ENCODE assay signal across 8 cellular contexts in the genomic region with DNA sequence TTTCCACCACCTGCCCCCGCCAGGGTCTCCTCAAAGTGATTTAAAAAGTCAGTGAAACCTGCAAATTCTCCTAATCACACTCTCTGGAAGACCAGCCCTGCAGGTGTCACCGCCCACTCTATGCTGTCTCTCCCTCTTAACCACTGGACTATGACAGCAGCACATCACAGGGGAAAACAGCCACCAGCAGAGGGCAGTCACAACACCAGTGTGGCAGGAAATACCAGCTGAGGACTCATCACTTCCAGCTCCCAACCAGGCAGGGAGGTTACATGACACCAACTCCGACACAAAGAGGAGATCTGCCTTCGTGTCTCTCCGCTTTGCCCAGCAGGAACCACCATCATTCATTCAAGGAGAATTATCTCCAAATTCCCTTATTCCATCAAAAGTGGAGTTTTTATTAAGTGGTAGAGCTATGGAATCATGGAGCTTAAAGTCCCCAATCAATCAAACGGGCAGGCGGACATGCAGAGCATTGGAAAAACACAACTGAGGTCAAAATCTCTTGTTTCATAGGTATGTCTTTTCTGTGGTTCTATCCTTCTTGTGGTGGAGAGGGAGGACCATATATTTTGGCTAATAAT.
A peak's percentile ranks its signal among the peaks of the same experiment; 100 is the strongest.
DNase-seq lines count a peak whose midpoint lies in the region; ATAC-seq and TF ChIP-seq lines count a peak whose summit lies in the region.

No MANE protein-coding gene starts in this region.

- no peak overlapping the region for H4K5ac ChIP-seq in IMR-90 (ENCODE audit: low read depth, low read length)

- no peak overlapping the region for H3K9ac ChIP-seq in IMR-90 (ENCODE audit: low read depth, low read length)

- H3K4me3 ChIP-seq in IMR-90 (ENCODE audit: insufficient read depth, low read depth, low read length) (no peak overlapping the region), Peyer's patch (no peak overlapping the region), osteoblast (ENCODE audit: insufficient read depth, low read length) (no peak overlapping the region), thoracic aorta (no peak overlapping the region)

- H2AFZ ChIP-seq in IMR-90 (replicated peaks; ENCODE audit: low read length, poor library complexity), result peak overlapping the region; percentile 50
- H2AFZ ChIP-seq in osteoblast (ENCODE audit: low read length), result no peak overlapping the region

- no peak overlapping the region for H3K4me3 Mint-ChIP-seq in CD4-positive, alpha-beta T cell

- peaks cover 2% of the 10 kb centered on the region; the same call in 1 of the 2 replicates for H3K36me3 ChIP-seq in IMR-90 (ENCODE audit: control insufficient read depth, insufficient read depth, low read length)
- no peaks in the 10 kb centered on the region for H3K36me3 ChIP-seq in Peyer's patch
- no peaks in the 10 kb centered on the region for H3K36me3 ChIP-seq in osteoblast (ENCODE audit: insufficient read depth, low read length)
- no peaks in the 10 kb centered on the region for H3K36me3 ChIP-seq in thoracic aorta

- BruUV-seq in IMR-90 (replicated peaks; lab: Mats Ljungman, UMichigan), result no TSS peak

- dilution Hi-C loops in IMR-90 (cut with HindIII; ENCODE audit: low sequenced_read_pairs, unreplicated experiment), result no loop called here

- DNase-seq in CD4-positive, alpha-beta T cell, result peak; percentile 44 to 70 (median 50)
- peak; percentile 90 for DNase-seq in IMR-90
- DNase-seq in Peyer's patch, result peak; percentile 78 to 93 (median 88)
- peak; percentile 35 to 44 for DNase-seq in activated T-helper 1 cell treated with anti-CD3 and anti-CD28 coated beads, Interleukin-2, amount 50 U/mL, for 16 hours (ENCODE audit: low read depth in 1 of 2, low spot score in 1 of 2)
- DNase-seq in foreskin melanocyte, result peak; percentile 67
- peak; percentile 92 for DNase-seq in osteoblast (ENCODE audit: insufficient read length, low spot score, missing footprints)
- peak; percentile 60 for DNase-seq in thoracic aorta (ENCODE audit: low spot score)

- H2AK5ac ChIP-seq in IMR-90 (ENCODE audit: low read depth, low read length), result peak overlapping the region; percentile 32

- peak overlapping the region; percentile 14; the same call in 1 of the 2 replicates for H2BK20ac ChIP-seq in IMR-90 (ENCODE audit: low read depth, low read length)

- H2AK9ac ChIP-seq in IMR-90 (replicated peaks; ENCODE audit: low read depth, low read length, poor library complexity), result no peak overlapping the region

- H2BK120ac ChIP-seq in IMR-90 (ENCODE audit: low read depth, low read length), result peak overlapping the region; percentile 73

- no peaks in the 10 kb centered on the region for H4K20me1 ChIP-seq in IMR-90 (ENCODE audit: insufficient read depth, low read length)
- H4K20me1 ChIP-seq in osteoblast (ENCODE audit: insufficient read depth, low read length), result peaks cover 2% of the 10 kb centered on the region

- H2BK15ac ChIP-seq in IMR-90 (ENCODE audit: low read depth, low read length), result peak overlapping the region; percentile 55; the same call in 1 of the 3 replicates

- H2BK5ac ChIP-seq in IMR-90 (ENCODE audit: low read depth, low read length, poor library complexity, severe bottlenecking), result peak overlapping the region; percentile 28

- peak overlapping the region; percentile 28; the same call in 1 of the 2 replicates for H4K91ac ChIP-seq in IMR-90 (ENCODE audit: insufficient read depth, low read depth, low read length)

- H4K8ac ChIP-seq in IMR-90 (ENCODE audit: low read depth in 2 of 2, low read length in 2 of 2), result peak overlapping the region; percentile 20 to 52; a peak in 3 of 4 replicates

- peak; percentile 62 for TF ChIP-seq CTCF in CD4-positive, alpha-beta T cell (IDR thresholded peaks at IDR 0.05)
- peak; percentile 80 for TF ChIP-seq CTCF in IMR-90 (conservative IDR thresholded peaks at IDR 0.05; ENCODE audit: low read depth, low read length)
- TF ChIP-seq CTCF in Peyer's patch (IDR thresholded peaks at IDR 0.05), result peak; percentile 37 to 64 (median 54)
- TF ChIP-seq CTCF in osteoblast (IDR thresholded peaks at IDR 0.05; ENCODE audit: extremely low read depth, low read depth, low read length), result peak; percentile 89
- TF ChIP-seq CTCF in thoracic aorta (IDR thresholded peaks at IDR 0.05), result peak; percentile 57

- TF ChIP-seq RAD21 in IMR-90 (IDR thresholded peaks at IDR 0.05; ENCODE audit: low read length), result peak; percentile 57

- ATAC-seq in CD4-positive, alpha-beta T cell (ENCODE audit: poor library complexity), result peak; percentile 72
- ATAC-seq in GM21447 (IDR thresholded peaks at IDR 0.05; ENCODE audit: unreplicated experiment) (peak; percentile 69), IMR-90 (ENCODE audit: low read depth) (peak; percentile 93), thoracic aorta (ENCODE audit: insufficient number of reproducible peaks, low FRiP score, low read depth) (no peak)

- peak overlapping the region; percentile 66 for H3K4ac ChIP-seq in IMR-90 (ENCODE audit: low read depth, low read length)

- 50% methylated on average over 1 of the region's 7 CpGs; no CpG with 5 or more reads in 1 of the 2 experiments for WGBS in IMR-90 (ENCODE audit: extremely low coverage in 2 of 2, insufficient read length in 1 of 2), 2 experiments

- no peak overlapping the region for H3K18ac ChIP-seq in IMR-90 (ENCODE audit: low read depth, low read length)

- peak overlapping the region; percentile 30; the same call in 1 of the 2 replicates for H3K14ac ChIP-seq in IMR-90 (replicated peaks; ENCODE audit: low read depth, low read length)

- H3K4me1 ChIP-seq in IMR-90 (ENCODE audit: control insufficient read depth, insufficient read depth, low read length), result no peaks in the 10 kb centered on the region
- H3K4me1 ChIP-seq in Peyer's patch, result no peaks in the 10 kb centered on the region
- peaks cover 6% of the 10 kb centered on the region for H3K4me1 ChIP-seq in osteoblast (ENCODE audit: insufficient read depth, low read length)
- H3K4me1 ChIP-seq in thoracic aorta (ENCODE audit: control insufficient read depth in 1 of 2, low read depth in 2 of 2), result peaks cover 3 to 34% of the 10 kb centered on the region in 2 donors

- H3K9me3 Mint-ChIP-seq in CD4-positive, alpha-beta T cell, result no peaks in the 10 kb centered on the region

- H3K36me3 Mint-ChIP-seq in CD4-positive, alpha-beta T cell (ENCODE audit: low read depth), result no peaks in the 10 kb centered on the region

- intact Hi-C loops in CD4-positive, alpha-beta T cell (cut with DNase I, micrococcal nuclease), result loop anchor here (5.0 to 10.0 kb wide), 2 partner anchors 104 to 1146 kb away; partner anchors contain the start of gene UBE2K (in 1 of the 2)
- intact Hi-C loops in IMR-90 (cut with micrococcal nuclease), result no loop called here

- in situ Hi-C loops in IMR-90 (cut with MboI; ENCODE audit: low sequenced_read_pairs), result no loop called here

- no peaks in the 10 kb centered on the region for H3K27me3 ChIP-seq in CD4-positive, alpha-beta T cell (ENCODE audit: control insufficient read depth, insufficient read depth, low read length)
- H3K27me3 ChIP-seq in IMR-90 (ENCODE audit: control insufficient read depth, insufficient read depth, low read length), result no peaks in the 10 kb centered on the region
- no peaks in the 10 kb centered on the region for H3K27me3 ChIP-seq in Peyer's patch
- no peaks in the 10 kb centered on the region for H3K27me3 ChIP-seq in osteoblast (ENCODE audit: insufficient read depth, low read length)
- H3K27me3 ChIP-seq in thoracic aorta (replicated peaks; ENCODE audit: insufficient read depth), result no peaks in the 10 kb centered on the region

- CTCF ChIA-PET in CD4-positive, alpha-beta T cell (lab: Charles Lee), result interaction anchor here (0.6 to 1.4 kb wide), 4 partner anchors 10 to 32 kb away, joined by 3 to 7 read pairs (median 3); no protein-coding TSS in a partner anchor
- CTCF ChIA-PET in IMR-90 (lab: Yijun Ruan, JAX), result interaction anchor here (0.5 to 1.6 kb wide), 11 partner anchors 9 to 637 kb away, joined by 3 to 6 read pairs (median 3); no protein-coding TSS in a partner anchor

- H3K79me1 ChIP-seq in IMR-90 (ENCODE audit: low read depth in 1 of 2, low read length in 2 of 2), result peaks cover 0 to 7% of the 10 kb centered on the region in 2 experiments; a peak in 2 of 4 replicates

- H3K23ac ChIP-seq in IMR-90 (ENCODE audit: low read depth, low read length), result no peak overlapping the region

- H3K56ac ChIP-seq in IMR-90 (ENCODE audit: extremely low read depth, insufficient read depth, low read length), result no peak overlapping the region

- H3K27ac ChIP-seq in CD4-positive, alpha-beta T cell (ENCODE audit: low read depth, low read length), result no peak overlapping the region
- H3K27ac ChIP-seq in IMR-90 (ENCODE audit: insufficient read depth, low read length), result no peak overlapping the region
- H3K27ac ChIP-seq in Peyer's patch, result peak overlapping the region in 1 of 4 donors; percentile 6
- no peak overlapping the region for H3K27ac ChIP-seq in osteoblast (ENCODE audit: low read depth, low read length)
- H3K27ac ChIP-seq in thoracic aorta, result no peak overlapping the region

- no peak overlapping the region for H3K27ac Mint-ChIP-seq in CD4-positive, alpha-beta T cell

- TF ChIP-seq POLR2A in IMR-90 (IDR thresholded peaks at IDR 0.05; ENCODE audit: low read depth, low read length) (no peak), Peyer's patch (IDR thresholded peaks at IDR 0.05) (no peak)

- peaks cover 13% of the 10 kb centered on the region; the same call in 1 of the 2 replicates for H3K9me1 ChIP-seq in IMR-90 (ENCODE audit: insufficient read depth, low read length)

- H3K4me2 ChIP-seq in IMR-90 (ENCODE audit: low read depth, low read length) (peak overlapping the region; percentile 7; the same call in 1 of the 2 replicates), osteoblast (ENCODE audit: insufficient read depth, low read length) (peak overlapping the region; percentile 16)

- no peaks in the 10 kb centered on the region for H3K79me2 ChIP-seq in osteoblast (ENCODE audit: insufficient read depth, low read length)

- H3K9me3 ChIP-seq in CD4-positive, alpha-beta T cell (ENCODE audit: control insufficient read depth, low read length), result no peaks in the 10 kb centered on the region
- no peaks in the 10 kb centered on the region for H3K9me3 ChIP-seq in IMR-90 (ENCODE audit: control insufficient read depth, insufficient read depth, low read length)
- no peaks in the 10 kb centered on the region for H3K9me3 ChIP-seq in Peyer's patch
- H3K9me3 ChIP-seq in osteoblast (ENCODE audit: low read depth, low read length), result no peaks in the 10 kb centered on the region
- no peaks in the 10 kb centered on the region for H3K9me3 ChIP-seq in thoracic aorta

- H3K27me3 Mint-ChIP-seq in CD4-positive, alpha-beta T cell, result no peaks in the 10 kb centered on the region

- POLR2A ChIA-PET in CD4-positive, alpha-beta T cell (lab: Charles Lee), result no interaction called here
- POLR2A ChIA-PET in IMR-90 (lab: Charles Lee; ENCODE audit: unreplicated experiment), result no interaction called here

- H3K4me1 Mint-ChIP-seq in CD4-positive, alpha-beta T cell (ENCODE audit: low read depth), result no peaks in the 10 kb centered on the region

TF ChIP-seq in IMR-90, 13 proteins besides CTCF, POLR2A, EP300 and RAD21 (continues in another document):
- TF ChIP-seq NFE2L2 (IDR thresholded peaks at IDR 0.05; ENCODE audit: low read depth, low read length) (no peak), SMC3 (IDR thresholded peaks at IDR 0.05; ENCODE audit: low read depth, low read length) (peak; percentile 57), CHD1 (IDR thresholded peaks at IDR 0.05; ENCODE audit: low read depth, low read length) (no peak), RCOR1 (IDR thresholded peaks at IDR 0.05; ENCODE audit: insufficient replicate concordance, low read length) (no peak)

Comparison
In these comparisons a context has a peak if more than half of its experiments do, and no peak if none do; other contexts are left out.
1. DNase-seq: peak in every context shown above with its lines; median percentile 92 in osteoblast; 90 in IMR-90; 88 in Peyer's patch; 67 in foreskin melanocyte; 60 in thoracic aorta; 50 in CD4-positive, alpha-beta T cell; 40 in activated T-helper 1 cell treated with anti-CD3 and anti-CD28 coated beads, Interleukin-2, amount 50 U/mL, for 16 hours.